In genomic region chr11:9850224-9850895, GRCh38 we compare ENCODE assay signal across 21 cellular contexts.
"Had no signal": no experiment of that assay in that cellular context is flagged by ENCODE, and none has a peak within 500 bp of the region (broad histone marks: within the 10 kb centered on the region; RNA-seq: fewer than 3 reads in every experiment).

No MANE protein-coding gene starts in this region.

- H3K27me3 Mint-ChIP-seq: activated CD4-positive, alpha-beta memory T cell treated with anti-CD3 and anti-CD28 coated beads, Interleukin-2, amount 10 ng/mL, durations not matched to agents 7 days and 5 days; activated CD4-positive, alpha-beta T cell treated with anti-CD3 and anti-CD28 coated beads for 36 hours; central memory CD8-positive, alpha-beta T cell had no signal

- H3K27ac Mint-ChIP-seq: activated CD4-positive, alpha-beta memory T cell treated with anti-CD3 and anti-CD28 coated beads, Interleukin-2, amount 10 ng/mL, durations not matched to agents 7 days and 5 days; activated CD4-positive, alpha-beta T cell treated with anti-CD3 and anti-CD28 coated beads for 36 hours; activated T-helper 1 cell treated with anti-CD3 and anti-CD28 coated beads, Interleukin-12 subunit alpha, Interleukin-12 subunit beta, Interleukin-2, Interleukin-4 antibody, amounts not matched to agents 30 ng/mL and 10 ng/mL and 1 ng/mL, durations not matched to agents 14 hours and 24 hours and 36 hours; natural killer cell had no signal

- H3K9me3 ChIP-seq: adrenal gland, body of pancreas, left lung, prostate gland, upper lobe of left lung had no signal

- H3K4me1 Mint-ChIP-seq: activated CD4-positive, alpha-beta memory T cell treated with anti-CD3 and anti-CD28 coated beads, Interleukin-2, amount 10 ng/mL, durations not matched to agents 7 days and 5 days; activated CD4-positive, alpha-beta T cell treated with anti-CD3 and anti-CD28 coated beads for 36 hours; central memory CD8-positive, alpha-beta T cell; natural killer cell had no signal

- H3K4me3 Mint-ChIP-seq: activated CD4-positive, alpha-beta memory T cell treated with anti-CD3 and anti-CD28 coated beads, Interleukin-2, amount 10 ng/mL, durations not matched to agents 7 days and 5 days; activated CD4-positive, alpha-beta T cell treated with anti-CD3 and anti-CD28 coated beads for 36 hours; activated T-helper 1 cell treated with anti-CD3 and anti-CD28 coated beads, Interleukin-12 subunit alpha, Interleukin-12 subunit beta, Interleukin-2, Interleukin-4 antibody, amounts not matched to agents 30 ng/mL and 10 ng/mL and 1 ng/mL, durations not matched to agents 14 hours and 24 hours and 36 hours; central memory CD8-positive, alpha-beta T cell; natural killer cell had no signal

- DNase-seq: activated CD4-positive, alpha-beta memory T cell treated with anti-CD3 and anti-CD28 coated beads, Interleukin-2, amount 10 ng/mL, durations not matched to agents 7 days and 5 days; activated CD4-positive, alpha-beta T cell treated with anti-CD3 and anti-CD28 coated beads for 36 hours; activated naive CD4-positive, alpha-beta T cell; adrenal gland; body of pancreas; dermis blood vessel endothelial cell; foreskin keratinocyte; head of caudate nucleus; islet precursor cell; left lung; natural killer cell; stimulated activated CD4-positive, alpha-beta T cell treated with anti-CD3 and anti-CD28 coated beads, Interleukin-12 subunit alpha, Interleukin-12 subunit beta, amount 100 ng/mL, for 4 hours; stimulated activated naive CD4-positive, alpha-beta T cell; substantia nigra; T-helper 9 cell; upper lobe of left lung had no signal

- H3K4me1 ChIP-seq: left lung, prostate gland, upper lobe of left lung had no signal

- H3K27me3 ChIP-seq: adrenal gland, body of pancreas, foreskin keratinocyte, left lung, upper lobe of left lung had no signal

- H3K4me3 ChIP-seq: adrenal gland, body of pancreas, left lung, prostate gland, upper lobe of left lung had no signal

- ATAC-seq: activated CD4-positive, alpha-beta T cell treated with anti-CD3 and anti-CD28 coated beads for 36 hours; body of pancreas; foreskin keratinocyte; left lung; natural killer cell; sciatic nerve had no signal

- H3K27ac ChIP-seq: adrenal gland, body of pancreas, foreskin keratinocyte, left lung, prostate gland, upper lobe of left lung, VCaP had no signal

- H3K9me3 Mint-ChIP-seq: activated CD4-positive, alpha-beta memory T cell treated with anti-CD3 and anti-CD28 coated beads, Interleukin-2, amount 10 ng/mL, durations not matched to agents 7 days and 5 days; activated T-helper 1 cell treated with anti-CD3 and anti-CD28 coated beads, Interleukin-12 subunit alpha, Interleukin-12 subunit beta, Interleukin-2, Interleukin-4 antibody, amounts not matched to agents 30 ng/mL and 10 ng/mL and 1 ng/mL, durations not matched to agents 14 hours and 24 hours and 36 hours; central memory CD8-positive, alpha-beta T cell; natural killer cell had no signal

- H3K36me3 ChIP-seq: prostate gland had no signal
